ENCODE assay signal across 1 cellular context in the genomic region with DNA sequence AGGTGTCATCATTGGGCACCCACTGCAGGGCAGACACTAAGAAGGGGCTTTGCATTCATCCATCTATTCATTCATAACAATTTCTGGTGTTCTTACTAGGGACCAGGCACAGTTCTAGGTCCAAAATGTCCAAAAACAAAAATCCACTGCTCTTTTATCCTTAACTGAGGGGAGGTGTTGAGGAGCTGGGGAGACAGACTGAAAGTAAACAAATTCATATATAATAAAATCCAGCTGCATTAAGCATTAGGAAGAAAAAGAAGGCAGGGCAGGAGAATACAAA.
TF ChIP-seq lines count a peak whose summit lies in the region.

No MANE protein-coding gene starts in this region.

TF ChIP-seq in K562, 482 proteins besides CTCF, POLR2A, EP300 and RAD21:
- no peak for TF ChIP-seq PBX2 (CRISPR knock-in tag; IDR thresholded peaks at IDR 0.05; ENCODE audit: low read depth)
- TF ChIP-seq PBX2 (tag; conservative IDR thresholded peaks at IDR 0.05; ENCODE audit: low read depth): no peak
- TF ChIP-seq ZNF589 (CRISPR knock-in tag; IDR thresholded peaks at IDR 0.05; ENCODE audit: low read depth): no peak
- peak; percentile 89 for TF ChIP-seq CBX8 (IDR thresholded peaks at IDR 0.05; ENCODE audit: borderline replicate concordance, extremely low read depth, low read depth, low read length, poor library complexity, severe bottlenecking)
- TF ChIP-seq CBX2 (IDR thresholded peaks at IDR 0.05; ENCODE audit: insufficient read depth, low read length, poor library complexity, severe bottlenecking): peak; percentile 84
- TF ChIP-seq HIVEP1 (CRISPR knock-in tag; IDR thresholded peaks at IDR 0.05): no peak
- no peak for TF ChIP-seq MCM5 (IDR thresholded peaks at IDR 0.05; ENCODE audit: low read depth)
